ENCODE assay signal across 2 cellular contexts in the genomic region with DNA sequence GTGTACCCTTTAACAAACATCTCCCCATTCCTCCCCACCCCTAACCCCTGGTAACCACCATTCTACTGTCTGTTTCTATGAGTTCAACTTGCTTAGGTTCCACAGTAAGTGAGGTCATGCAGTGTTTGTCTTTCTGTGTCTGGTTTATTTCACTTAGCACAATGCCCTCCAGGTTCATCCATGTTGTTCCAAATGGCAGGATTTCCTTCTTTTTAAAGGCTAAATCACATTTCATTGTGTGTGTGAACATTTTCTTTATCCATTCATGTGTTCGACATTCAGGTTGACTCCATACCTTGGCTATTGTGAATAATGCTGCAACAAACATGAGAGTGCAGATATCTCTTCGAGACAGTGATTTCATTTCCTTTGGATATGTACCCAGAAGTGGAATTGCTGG.
A peak's percentile ranks its signal among the peaks of the same experiment; 100 is the strongest.
TF ChIP-seq lines count a peak whose summit lies in the region.

No MANE protein-coding gene starts in this region.

TF ChIP-seq in HepG2, 621 proteins besides CTCF, POLR2A, EP300 and RAD21:
- TF ChIP-seq HNRNPK (IDR thresholded peaks at IDR 0.05; ENCODE audit: low read depth, low read length, poor library complexity, severe bottlenecking) = peak; percentile 1
- no peak for TF ChIP-seq ZBTB10 (CRISPR knock-in tag; IDR thresholded peaks at IDR 0.05; ENCODE audit: borderline replicate concordance)

TF ChIP-seq in H1, 55 proteins besides CTCF, POLR2A, EP300 and RAD21:
- TF ChIP-seq CEBPB (IDR thresholded peaks at IDR 0.05; ENCODE audit: low read depth, low read length) (no peak), GABPA (IDR thresholded peaks at IDR 0.05; ENCODE audit: borderline replicate concordance, insufficient read depth, low read length) (no peak), HDAC6 (IDR thresholded peaks at IDR 0.05; ENCODE audit: low read depth, low read length) (no peak), ASH2L (IDR thresholded peaks at IDR 0.05; ENCODE audit: low read length) (no peak)
